9 cellular contexts compared by ENCODE assay signal in genomic region chr4:40722576-40723161, GRCh38. TPM values are rescaled to one million over a fixed set of nuclear protein-coding genes. Genes with fewer than 3 reads are reported as not detected.
DNase-seq lines count a peak whose midpoint lies in the region; ATAC-seq and TF ChIP-seq lines count a peak whose summit lies in the region.
"Had no signal": no experiment of that assay in that cellular context is flagged by ENCODE, and none has a peak within 500 bp of the region (broad histone marks: within the 10 kb centered on the region; RNA-seq: fewer than 3 reads in every experiment).

No MANE protein-coding gene starts in this region.

- H3K9me3 ChIP-seq in naive thymus-derived CD4-positive, alpha-beta T cell (ENCODE audit: control insufficient read depth in 2 of 3, low read length in 3 of 3), result no peaks in the 10 kb centered on the region
- no peaks in the 10 kb centered on the region for H3K9me3 ChIP-seq in testis

- no peak for TF ChIP-seq POLR2A in testis (IDR thresholded peaks at IDR 0.05)

- peaks cover 0 to 28% (median 0%) of the 10 kb centered on the region in 7 donors for H3K4me1 Mint-ChIP-seq in naive thymus-derived CD4-positive, alpha-beta T cell

- H3K4me3 Mint-ChIP-seq in naive thymus-derived CD4-positive, alpha-beta T cell, result no peak overlapping the region

- intact Hi-C loops in naive thymus-derived CD4-positive, alpha-beta T cell (cut with micrococcal nuclease), result loop anchor here in 1 of 2 donors (2.0 to 5.0 kb wide), 4 partner anchors 50 to 665 kb away; partner anchors contain the start of gene N4BP2
- intact Hi-C loops in testis (cut with DNase I; ENCODE audit: low total_unique reads), result no loop called here

- H3K4me3 ChIP-seq in naive thymus-derived CD4-positive, alpha-beta T cell (ENCODE audit: low read length), result peak overlapping the region; percentile 15
- H3K4me3 ChIP-seq in testis, result no peak overlapping the region

- H3K9me3 Mint-ChIP-seq in naive thymus-derived CD4-positive, alpha-beta T cell, result no peaks in the 10 kb centered on the region

- H3K27ac ChIP-seq in naive thymus-derived CD4-positive, alpha-beta T cell (ENCODE audit: low read depth, low read length), result peak overlapping the region; percentile 2
- H3K27ac ChIP-seq in testis, result no peak overlapping the region

- DNase-seq in SKM-1 treated with dmso at 0.1 percent for 144 hours (lab: John Stamatoyannopoulos, UW; ENCODE audit: unreplicated experiment), result peak; percentile 28
- no peak for DNase-seq in SKM-1 (lab: John Stamatoyannopoulos, UW; ENCODE audit: unreplicated experiment)
- DNase-seq in UCSD-AML1 (lab: John Stamatoyannopoulos, UW; ENCODE audit: unreplicated experiment), result peak; percentile 20
- peak in 6 of 9 donors; percentile 10 to 73 (median 36) for DNase-seq in naive thymus-derived CD4-positive, alpha-beta T cell
- DNase-seq in NCI-H2081 (lab: John Stamatoyannopoulos, UW), result no peak
- no peak for DNase-seq in NCI-H82 (lab: John Stamatoyannopoulos, UW)
- DNase-seq in testis, result no peak

- H3K27me3 Mint-ChIP-seq in naive thymus-derived CD4-positive, alpha-beta T cell, result peaks cover 0 to 3% (median 0%) of the 10 kb centered on the region in 5 donors

- no peaks in the 10 kb centered on the region for H3K36me3 ChIP-seq in naive thymus-derived CD4-positive, alpha-beta T cell (ENCODE audit: control insufficient read depth in 2 of 3, insufficient read depth in 3 of 3, low read length in 3 of 3)
- no peaks in the 10 kb centered on the region for H3K36me3 ChIP-seq in testis (ENCODE audit: low read depth, missing control alignments)

- 72 to 76% methylated on average over 5 of the region's 5 CpGs for WGBS in testis, 2 donors

- TF ChIP-seq CTCF in testis (IDR thresholded peaks at IDR 0.05), result no peak

- POLR2A ChIA-PET in naive thymus-derived CD4-positive, alpha-beta T cell (lab: Charles Lee), result no interaction called here

- peaks cover 0 to 2% (median 0%) of the 10 kb centered on the region in 5 donors for H3K36me3 Mint-ChIP-seq in naive thymus-derived CD4-positive, alpha-beta T cell

- no peaks in the 10 kb centered on the region for H3K27me3 ChIP-seq in naive thymus-derived CD4-positive, alpha-beta T cell (ENCODE audit: control insufficient read depth in 2 of 2, insufficient read depth in 2 of 2, low read length in 2 of 2)
- H3K27me3 ChIP-seq in testis, result no peaks in the 10 kb centered on the region

- ATAC-seq in HG03064 (IDR thresholded peaks at IDR 0.05; ENCODE audit: low read depth, unreplicated experiment), result peak; percentile 60
- peak; percentile 83 for ATAC-seq in naive thymus-derived CD4-positive, alpha-beta T cell
- ATAC-seq: Panc1 had no signal

- CTCF ChIA-PET in naive thymus-derived CD4-positive, alpha-beta T cell (lab: Charles Lee), result interaction anchor here (0.6 kb wide), 1 partner anchor 981 kb away, joined by 3 read pairs; no protein-coding TSS in a partner anchor

- H3K4me1 ChIP-seq in naive thymus-derived CD4-positive, alpha-beta T cell (ENCODE audit: control insufficient read depth in 2 of 2, insufficient read depth in 2 of 2, low read length in 2 of 2), result peaks cover 0 to 13% of the 10 kb centered on the region in 2 donors
- no peaks in the 10 kb centered on the region for H3K4me1 ChIP-seq in testis

- no peak overlapping the region for H3K27ac Mint-ChIP-seq in naive thymus-derived CD4-positive, alpha-beta T cell

RNA-seq across cellular contexts. Expression of gene NSUN7, which starts 27.1 kb away (rescaled TPM):
- under 1 TPM in 2 of 5 experiments, not detected in 3; 0.15 to 0.50 TPM for total RNA-seq in naive thymus-derived CD4-positive, alpha-beta T cell
- polyA plus RNA-seq in naive thymus-derived CD4-positive, alpha-beta T cell, result not detected
- total RNA-seq in testis, result 10 to 100 TPM; 18.7 to 33.3 TPM
- 41.1 TPM for polyA plus RNA-seq in testis (ENCODE audit: insufficient read depth, low read depth, low replicate concordance)

Comparison
In these comparisons a context has a peak if more than half of its experiments do, and no peak if none do; other contexts are left out.
1. DNase-seq: peak in SKM-1 treated with dmso at 0.1 percent for 144 hours (single experiment), UCSD-AML1 (single experiment) and naive thymus-derived CD4-positive, alpha-beta T cell (6 of 9); none in SKM-1 (single experiment), NCI-H2081 (0 of 2), NCI-H82 (single experiment) and testis (single experiment).
2. RNA of gene NSUN7, which starts 27.1 kb away (total RNA-seq): 18.7 to 33.3 TPM in testis; 0.15 to 0.50 TPM in naive thymus-derived CD4-positive, alpha-beta T cell; every median in the first group is over 10 times any median in the second.